23 cellular contexts compared by ENCODE assay signal in genomic region chr5:3809455-3809854, GRCh38.
DNase-seq lines count a peak whose midpoint lies in the region; ATAC-seq, FAIRE-seq and TF ChIP-seq lines count a peak whose summit lies in the region.
"Had no signal": no experiment of that assay in that cellular context is flagged by ENCODE, and none has a peak within 500 bp of the region (broad histone marks: within the 10 kb centered on the region; RNA-seq: fewer than 3 reads in every experiment).

No MANE protein-coding gene starts in this region.

- H2AFZ ChIP-seq in mammary epithelial cell (ENCODE audit: low read depth, low read length): peak overlapping the region; percentile 58

- TF ChIP-seq POLR2A in breast epithelium (IDR thresholded peaks at IDR 0.05) (no peak), stomach (IDR thresholded peaks at IDR 0.05) (no peak)

- intact Hi-C loops in mammary epithelial cell (cut with micrococcal nuclease): no loop called here
- intact Hi-C loops in breast epithelium (cut with DNase I; ENCODE audit: low total_unique reads): no loop called here
- intact Hi-C loops in activated CD4-positive, alpha-beta T cell treated with anti-CD3 and anti-CD28 coated beads, Interleukin-2, amount 10 ng/mL, durations not matched to agents 24 days and 14 days (cut with micrococcal nuclease): no loop called here
- intact Hi-C loops in stomach (cut with DNase I; ENCODE audit: low total_unique reads): no loop called here

- peak overlapping the region; percentile 30 for H3K4me2 ChIP-seq in mammary epithelial cell (ENCODE audit: insufficient read depth, low read depth, low read length)
- H3K4me2 ChIP-seq: A549 had no signal

- CTCF ChIA-PET in mammary epithelial cell (lab: Charles Lee; ENCODE audit: low non-redundant PET): no interaction called here

- H3K4me3 ChIP-seq in mammary epithelial cell (replicated peaks in 1 of 3; ENCODE audit: insufficient read depth in 1 of 3, low read depth in 2 of 3, low read length in 3 of 3): no peak overlapping the region
- H3K4me3 ChIP-seq in breast epithelium: no peak overlapping the region
- no peak overlapping the region for H3K4me3 ChIP-seq in bronchial epithelial cell (ENCODE audit: low read depth, low read length)
- no peak overlapping the region for H3K4me3 ChIP-seq in stomach
- H3K4me3 ChIP-seq: A549; BLaER1 treated with 17β-estradiol and CSF1 and Interleukin-3, amounts not matched to agents 10 nM and 100 nM; GM12878 had no signal

- H3K27me3 Mint-ChIP-seq in activated CD4-positive, alpha-beta T cell treated with anti-CD3 and anti-CD28 coated beads, Interleukin-2, amount 10 ng/mL, durations not matched to agents 24 days and 14 days: no peaks in the 10 kb centered on the region
- H3K27me3 Mint-ChIP-seq: B cell; CD4-positive, alpha-beta T cell had no signal

- in situ Hi-C loops in mammary epithelial cell (cut with MboI; ENCODE audit: low sequenced_read_pairs in 2 of 2): no loop called here

- H3K27ac ChIP-seq in mammary epithelial cell (ENCODE audit: insufficient read depth, low read depth, low read length) (no peak overlapping the region), breast epithelium (no peak overlapping the region), foreskin keratinocyte (no peak overlapping the region), stomach (no peak overlapping the region)
- H3K27ac ChIP-seq: 22Rv1; A549; BLaER1 treated with 17β-estradiol and CSF1 and Interleukin-3, amounts not matched to agents 10 nM and 100 nM; C4-2B had no signal

- peak; percentile 59 for DNase-seq in mammary epithelial cell
- no peak for DNase-seq in breast epithelium (ENCODE audit: low spot score in 2 of 2)
- peak; percentile 45 for DNase-seq in bronchial epithelial cell (ENCODE audit: low read depth)
- DNase-seq in foreskin keratinocyte: peak in 1 of 2 donors; percentile 32
- no peak for DNase-seq in activated CD4-positive, alpha-beta T cell treated with anti-CD3 and anti-CD28 coated beads, Interleukin-2, amount 10 ng/mL, durations not matched to agents 24 days and 14 days
- no peak for DNase-seq in stomach
- DNase-seq: AML-193; Caco-2; Calu3; CD4-positive, alpha-beta T cell; CD8-positive, alpha-beta T cell; DMS79 treated with DMSO at 0.1 percent for 48 hours; EL; GDM1 had no signal

- no TSS peak for BruUV-seq in mammary epithelial cell (replicated peaks; lab: Mats Ljungman, UMichigan)

- H3K9me3 ChIP-seq in mammary epithelial cell (replicated peaks; ENCODE audit: insufficient read depth, low read length): no peaks in the 10 kb centered on the region
- no peaks in the 10 kb centered on the region for H3K9me3 ChIP-seq in breast epithelium
- peaks cover 0 to 16% (median 4%) of the 10 kb centered on the region in 4 donors for H3K9me3 ChIP-seq in stomach
- H3K9me3 ChIP-seq: A549, Caco-2 had no signal

- no peaks in the 10 kb centered on the region for H3K4me1 Mint-ChIP-seq in activated CD4-positive, alpha-beta T cell treated with anti-CD3 and anti-CD28 coated beads, Interleukin-2, amount 10 ng/mL, durations not matched to agents 24 days and 14 days
- H3K4me1 Mint-ChIP-seq: B cell had no signal

- H3K36me3 ChIP-seq in mammary epithelial cell (ENCODE audit: insufficient read depth, low read length) (no peaks in the 10 kb centered on the region), breast epithelium (no peaks in the 10 kb centered on the region), bronchial epithelial cell (ENCODE audit: control insufficient read depth, insufficient read depth, low read length) (no peaks in the 10 kb centered on the region), stomach (no peaks in the 10 kb centered on the region)
- H3K36me3 ChIP-seq: BLaER1 treated with 17β-estradiol and CSF1 and Interleukin-3, amounts not matched to agents 10 nM and 100 nM had no signal

- FAIRE-seq in bronchial epithelial cell (lab: Jason Lieb, UNC): no peak
- FAIRE-seq: A549, D721Med, GM12878, GM12892, GM18507 had no signal

- WGBS in mammary epithelial cell (ENCODE audit: low coverage, missing lambda C conversion rate): 58% methylated on average over 4 of the region's 4 CpGs
- 73 to 81% (median 78%) methylated on average over 4 of the region's 4 CpGs for WGBS in stomach, 5 donors

- TF ChIP-seq CTCF in mammary epithelial cell (conservative IDR thresholded peaks at IDR 0.05 in 1 of 2, IDR thresholded peaks at IDR 0.05 in 1 of 2; ENCODE audit: extremely low read depth in 1 of 2, insufficient read depth in 1 of 2, low read depth in 1 of 2, low read length in 2 of 2) (no peak), breast epithelium (IDR thresholded peaks at IDR 0.05) (no peak), bronchial epithelial cell (IDR thresholded peaks at IDR 0.05; ENCODE audit: insufficient read depth, low read length, severe bottlenecking) (no peak), foreskin keratinocyte (conservative IDR thresholded peaks at IDR 0.05) (no peak), stomach (IDR thresholded peaks at IDR 0.05) (no peak)

- ATAC-seq in foreskin keratinocyte: peak; percentile 11
- ATAC-seq: A549; CD8-positive, alpha-beta T cell; GM12878 had no signal

- no peak overlapping the region for H3K4me3 Mint-ChIP-seq in activated CD4-positive, alpha-beta T cell treated with anti-CD3 and anti-CD28 coated beads, Interleukin-2, amount 10 ng/mL, durations not matched to agents 24 days and 14 days
- H3K4me3 Mint-ChIP-seq: B cell; CD4-positive, alpha-beta T cell; CD8-positive, alpha-beta T cell had no signal

- peaks cover 12% of the 10 kb centered on the region for H3K4me1 ChIP-seq in mammary epithelial cell (ENCODE audit: insufficient read depth, low read length)
- no peaks in the 10 kb centered on the region for H3K4me1 ChIP-seq in breast epithelium
- peaks cover 4% of the 10 kb centered on the region for H3K4me1 ChIP-seq in foreskin keratinocyte
- no peaks in the 10 kb centered on the region for H3K4me1 ChIP-seq in stomach
- H3K4me1 ChIP-seq: A549, Caco-2 had no signal

- dilution Hi-C loops in mammary epithelial cell (cut with HindIII; ENCODE audit: low sequenced_read_pairs): no loop called here

- no peaks in the 10 kb centered on the region for H3K36me3 Mint-ChIP-seq in activated CD4-positive, alpha-beta T cell treated with anti-CD3 and anti-CD28 coated beads, Interleukin-2, amount 10 ng/mL, durations not matched to agents 24 days and 14 days (ENCODE audit: low read depth)
- H3K36me3 Mint-ChIP-seq: CD8-positive, alpha-beta T cell had no signal

- H4K20me1 ChIP-seq in mammary epithelial cell (ENCODE audit: insufficient read depth, low read length): no peaks in the 10 kb centered on the region
- H4K20me1 ChIP-seq: BLaER1 treated with 17β-estradiol and CSF1 and Interleukin-3, amounts not matched to agents 10 nM and 100 nM had no signal

- peaks cover 3% of the 10 kb centered on the region for H3K9me3 Mint-ChIP-seq in activated CD4-positive, alpha-beta T cell treated with anti-CD3 and anti-CD28 coated beads, Interleukin-2, amount 10 ng/mL, durations not matched to agents 24 days and 14 days

- no peak for TF ChIP-seq EP300 in stomach (IDR thresholded peaks at IDR 0.05)

- no peak overlapping the region for H3K27ac Mint-ChIP-seq in activated CD4-positive, alpha-beta T cell treated with anti-CD3 and anti-CD28 coated beads, Interleukin-2, amount 10 ng/mL, durations not matched to agents 24 days and 14 days
- H3K27ac Mint-ChIP-seq: B cell; CD4-positive, alpha-beta T cell; CD8-positive, alpha-beta T cell had no signal

- H3K27me3 ChIP-seq in mammary epithelial cell (ENCODE audit: insufficient read depth, low read length): no peaks in the 10 kb centered on the region
- H3K27me3 ChIP-seq in breast epithelium: no peaks in the 10 kb centered on the region
- H3K27me3 ChIP-seq in bronchial epithelial cell (ENCODE audit: control insufficient read depth, insufficient read depth, low read length): no peaks in the 10 kb centered on the region
- H3K27me3 ChIP-seq in foreskin keratinocyte: no peaks in the 10 kb centered on the region
- no peaks in the 10 kb centered on the region for H3K27me3 ChIP-seq in stomach
- H3K27me3 ChIP-seq: BLaER1 treated with 17β-estradiol and CSF1 and Interleukin-3, amounts not matched to agents 10 nM and 100 nM had no signal

- H3K9ac ChIP-seq in mammary epithelial cell (ENCODE audit: insufficient read depth, low read length): no peak overlapping the region
- H3K9ac ChIP-seq: BLaER1 treated with 17β-estradiol and CSF1 and Interleukin-3, amounts not matched to agents 10 nM and 100 nM had no signal

- no peaks in the 10 kb centered on the region for H3K79me2 ChIP-seq in mammary epithelial cell (ENCODE audit: insufficient read depth, low read length)

Comparison
In these comparisons a context has a peak if more than half of its experiments do, and no peak if none do; other contexts are left out.
1. DNase-seq: peak in mammary epithelial cell (single experiment) and bronchial epithelial cell (single experiment); none in breast epithelium (0 of 2), activated CD4-positive, alpha-beta T cell treated with anti-CD3 and anti-CD28 coated beads, Interleukin-2, amount 10 ng/mL, durations not matched to agents 24 days and 14 days (single experiment) and stomach (single experiment).